In the genomic region with DNA sequence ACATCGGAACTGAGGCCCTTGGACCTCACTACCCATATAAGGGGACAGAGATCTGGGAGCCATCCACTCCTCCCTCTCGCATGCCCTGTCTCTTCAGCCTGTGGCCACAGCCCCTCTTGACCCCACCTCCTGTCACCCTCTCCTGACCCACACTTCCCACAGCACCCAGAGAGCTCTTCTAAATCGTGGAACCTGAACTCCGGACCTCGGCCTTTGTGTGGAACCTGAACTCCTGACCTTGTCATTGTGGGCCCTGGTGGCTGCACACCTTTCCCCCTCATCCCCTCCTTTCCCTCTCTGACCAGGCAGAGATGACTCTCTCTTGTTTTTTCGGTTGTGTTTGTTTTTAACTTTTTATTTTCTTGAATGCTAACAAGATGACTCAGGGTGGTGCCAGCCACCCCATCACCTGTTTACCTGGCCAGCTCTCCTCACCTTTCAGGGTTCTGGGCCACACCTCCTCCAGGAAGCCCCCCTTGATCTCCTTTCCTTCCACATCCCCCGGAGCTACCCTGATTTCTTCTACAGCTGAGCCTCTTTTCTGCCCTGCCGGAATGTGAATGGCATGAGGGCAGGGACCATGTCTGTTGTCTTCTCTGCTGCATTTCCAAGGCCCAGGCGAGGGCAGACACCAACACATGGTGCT, we compare ENCODE assay signal across 20 cellular contexts. TPM values are rescaled to one million over a fixed set of nuclear protein-coding genes. Genes with fewer than 3 reads are reported as not detected.
"Had no signal": no experiment of that assay in that cellular context is flagged by ENCODE, and none has a peak within 500 bp of the region (broad histone marks: within the 10 kb centered on the region; RNA-seq: fewer than 3 reads in every experiment).

No MANE protein-coding gene starts in this region.

- H3K4me3 ChIP-seq: body of pancreas, coronary artery, esophagus squamous epithelium, tibial nerve, vagina had no signal

- H3K9me3 ChIP-seq: body of pancreas, esophagus squamous epithelium, neutrophil, tibial nerve, vagina had no signal

- DNase-seq: activated naive CD4-positive, alpha-beta T cell treated with anti-CD3 and anti-CD28 coated beads, Interleukin-2, amount 10 ng/mL, durations not matched to agents 7 days and 5 days; amniotic stem cell; body of pancreas; caudate nucleus; effector CD4-positive, alpha-beta T cell; esophagus squamous epithelium; glutamatergic neuron; left ventricle myocardium superior; mesenchymal stem cell; retina; T-helper 1 cell; T1000 had no signal

- H3K27ac Mint-ChIP-seq: activated naive CD4-positive, alpha-beta T cell treated with anti-CD3 and anti-CD28 coated beads, Interleukin-2, amount 10 ng/mL, durations not matched to agents 7 days and 5 days; activated T-helper 2 cell treated with anti-CD3 and anti-CD28 coated beads, Interferon-gamma antibody, Interleukin-2, Interleukin-4, amounts not matched to agents 10 μg/mL and 5 μg/mL and 100 μg/mL, durations not matched to agents 14 hours and 24 hours and 36 hours; stimulated activated effector memory CD8-positive, alpha-beta T cell treated with anti-CD3 and anti-CD28 coated beads, Interleukin-12 subunit alpha, Interleukin-12 subunit beta, amount 100 ng/mL, for 72 hours had no signal

- H3K27me3 Mint-ChIP-seq: activated naive CD4-positive, alpha-beta T cell treated with anti-CD3 and anti-CD28 coated beads, Interleukin-2, amount 10 ng/mL, durations not matched to agents 7 days and 5 days had no signal

- ATAC-seq: body of pancreas; left ventricle myocardium superior; SK-N-SH treated with all-trans-retinoic acid at 6 μM for 48 hours; stimulated activated effector memory CD8-positive, alpha-beta T cell treated with anti-CD3 and anti-CD28 coated beads, Interleukin-12 subunit alpha, Interleukin-12 subunit beta, amount 100 ng/mL, for 72 hours had no signal

- H3K27ac ChIP-seq: body of pancreas, coronary artery, esophagus squamous epithelium, neutrophil, tibial nerve, vagina, VCaP had no signal

- H3K4me3 Mint-ChIP-seq: activated naive CD4-positive, alpha-beta T cell treated with anti-CD3 and anti-CD28 coated beads, Interleukin-2, amount 10 ng/mL, durations not matched to agents 7 days and 5 days; stimulated activated effector memory CD8-positive, alpha-beta T cell treated with anti-CD3 and anti-CD28 coated beads, Interleukin-12 subunit alpha, Interleukin-12 subunit beta, amount 100 ng/mL, for 72 hours had no signal

- H3K9me3 Mint-ChIP-seq: activated naive CD4-positive, alpha-beta T cell treated with anti-CD3 and anti-CD28 coated beads, Interleukin-2, amount 10 ng/mL, durations not matched to agents 7 days and 5 days; activated T-helper 2 cell treated with anti-CD3 and anti-CD28 coated beads, Interferon-gamma antibody, Interleukin-2, Interleukin-4, amounts not matched to agents 10 μg/mL and 5 μg/mL and 100 μg/mL, durations not matched to agents 14 hours and 24 hours and 36 hours; stimulated activated effector memory CD8-positive, alpha-beta T cell treated with anti-CD3 and anti-CD28 coated beads, Interleukin-12 subunit alpha, Interleukin-12 subunit beta, amount 100 ng/mL, for 72 hours had no signal

- H3K27me3 ChIP-seq: body of pancreas, esophagus squamous epithelium, neutrophil, tibial nerve, vagina had no signal

RNA-seq across cellular contexts. Expression of a gene that starts 29.7 kb away (rescaled TPM):
- total RNA-seq: vagina had no signal
